17 cellular contexts compared by ENCODE assay signal in genomic region chr11:62925308-62925707, GRCh38. TPM values are rescaled to one million over a fixed set of nuclear protein-coding genes. Genes with fewer than 3 reads are reported as not detected.
DNase-seq lines count a peak whose midpoint lies in the region; ATAC-seq, FAIRE-seq and TF ChIP-seq lines count a peak whose summit lies in the region.
"Had no signal": no experiment of that assay in that cellular context is flagged by ENCODE, and none has a peak within 500 bp of the region (broad histone marks: within the 10 kb centered on the region; RNA-seq: fewer than 3 reads in every experiment).

No MANE protein-coding gene starts in this region.

- no peak overlapping the region for H2BK5ac ChIP-seq in H9 (ENCODE audit: insufficient read length, low read length)
- no peak overlapping the region for H2BK5ac ChIP-seq in H1 (ENCODE audit: low read depth, low read length)

- POLR2A ChIA-PET in CD4-positive, alpha-beta T cell (lab: Charles Lee), result no interaction called here
- POLR2A ChIA-PET in H1 (lab: Charles Lee; ENCODE audit: partially characterized antibody), result interaction anchor here (1.1 to 57.8 kb wide), 8 partner anchors 11 to 260 kb away, joined by 4 to 1185 read pairs (median 5); partner anchors contain the start of genes CSKMT and SLC3A2
- POLR2A ChIA-PET in naive thymus-derived CD8-positive, alpha-beta T cell (lab: Charles Lee), result no interaction called here

- H2BK15ac ChIP-seq in H9 (ENCODE audit: low read depth, low read length) (no peak overlapping the region), H1 (ENCODE audit: low read length) (no peak overlapping the region)

- no peak overlapping the region for H3K27ac Mint-ChIP-seq in CD4-positive, alpha-beta T cell
- H3K27ac Mint-ChIP-seq in H9, result no peak overlapping the region; a peak in 1 of 7 replicates
- peak overlapping the region in 1 of 10 donors; percentile 55 for H3K27ac Mint-ChIP-seq in naive thymus-derived CD8-positive, alpha-beta T cell
- H3K27ac Mint-ChIP-seq: CD14-positive monocyte had no signal

- no peak overlapping the region for H3T11ph ChIP-seq in H9 (ENCODE audit: low read length)

- H3K27me3 ChIP-seq in CD4-positive, alpha-beta T cell (ENCODE audit: control insufficient read depth, insufficient read depth, low read length), result peaks cover 70% of the 10 kb centered on the region
- H3K27me3 ChIP-seq in H9 (ENCODE audit: insufficient read depth, low read length), result peaks cover 17% of the 10 kb centered on the region; the same call in 1 of the 2 replicates
- H3K27me3 ChIP-seq in H1 (replicated peaks in 1 of 4; ENCODE audit: control insufficient read depth in 3 of 4, extremely low read depth in 1 of 4, insufficient read depth in 3 of 4, low read length in 3 of 4), result peaks cover 15 to 59% (median 51%) of the 10 kb centered on the region in 4 experiments

- DNase-seq in CD4-positive, alpha-beta T cell, result no peak
- peak; percentile 83 for DNase-seq in H9
- DNase-seq in H1 (ENCODE audit: low read depth in 1 of 2, low spot score in 2 of 2), result peak in 1 of 2 experiments; percentile 76
- DNase-seq in naive thymus-derived CD8-positive, alpha-beta T cell, result no peak
- no peak for DNase-seq in KG1 (lab: John Stamatoyannopoulos, UW)
- no peak for DNase-seq in NCI-H187 (lab: John Stamatoyannopoulos, UW)
- DNase-seq: caudate nucleus; esophagus squamous epithelium; stimulated activated CD4-positive, alpha-beta T cell treated with anti-CD3 and anti-CD28 coated beads, Interleukin-2, amount 100 ng/mL, for 48 hours; T-helper 9 cell had no signal

- H3K9ac ChIP-seq in H9 (ENCODE audit: extremely low read depth, insufficient read length, low read length) (no peak overlapping the region), H1 (replicated peaks in 1 of 4; ENCODE audit: extremely low read depth in 1 of 4, low read depth in 3 of 4, low read length in 3 of 4) (no peak overlapping the region)

- peaks cover 33% of the 10 kb centered on the region for H3K4me1 Mint-ChIP-seq in CD4-positive, alpha-beta T cell (ENCODE audit: low read depth)
- H3K4me1 Mint-ChIP-seq in H9, result peaks cover 31 to 56% of the 10 kb centered on the region in 2 experiments
- H3K4me1 Mint-ChIP-seq in naive thymus-derived CD8-positive, alpha-beta T cell, result peaks cover 9 to 42% (median 33%) of the 10 kb centered on the region in 4 donors

- no peak for TF ChIP-seq CTCF in CD4-positive, alpha-beta T cell (IDR thresholded peaks at IDR 0.05)
- no peak for TF ChIP-seq CTCF in H9 (conservative IDR thresholded peaks at IDR 0.05)
- no peak for TF ChIP-seq CTCF in H1 (IDR thresholded peaks at IDR 0.05; ENCODE audit: control extremely low read depth in 1 of 3, insufficient read depth in 1 of 3, low read depth in 1 of 3, low read length in 3 of 3)

- H2BK20ac ChIP-seq in H9 (ENCODE audit: low read depth, low read length, poor library complexity, severe bottlenecking), result no peak overlapping the region
- peak overlapping the region; percentile 86; the same call in 1 of the 2 replicates for H2BK20ac ChIP-seq in H1 (ENCODE audit: low read length)

- H3K4me2 ChIP-seq in H9 (ENCODE audit: insufficient read depth, insufficient read length, low read length) (peak overlapping the region; percentile 54), H1 (ENCODE audit: insufficient read depth in 1 of 2, low read depth in 2 of 2, low read length in 2 of 2) (peak overlapping the region; percentile 97 to 99)

- peaks cover 16% of the 10 kb centered on the region for H3K23me2 ChIP-seq in H9 (ENCODE audit: insufficient read length, low read depth, low read length, poor library complexity, severe bottlenecking)
- H3K23me2 ChIP-seq in H1 (ENCODE audit: low read depth, low read length), result peaks cover 17% of the 10 kb centered on the region

- no peaks in the 10 kb centered on the region for H3K79me2 ChIP-seq in H9 (ENCODE audit: insufficient read depth, low read length)
- no peaks in the 10 kb centered on the region for H3K79me2 ChIP-seq in H1 (ENCODE audit: control insufficient read depth in 1 of 2, insufficient read depth in 2 of 2, low read length in 2 of 2)

- H3K4ac ChIP-seq in H9 (ENCODE audit: low read depth, low read length) (no peak overlapping the region), H1 (replicated peaks; ENCODE audit: insufficient read length, low read depth, low read length) (no peak overlapping the region)

- no peak for FAIRE-seq in H1 (lab: Jason Lieb, UNC)
- FAIRE-seq: islet of Langerhans had no signal

- H3K27ac ChIP-seq in CD4-positive, alpha-beta T cell (ENCODE audit: low read depth, low read length), result no peak overlapping the region
- H3K27ac ChIP-seq in H9 (ENCODE audit: insufficient read length, low read depth, low read length) (no peak overlapping the region), H1 (ENCODE audit: low read depth, low read length) (no peak overlapping the region)
- H3K27ac ChIP-seq: esophagus squamous epithelium had no signal

- H2AFZ ChIP-seq in H9 (ENCODE audit: low read length), result no peak overlapping the region
- H2AFZ ChIP-seq in H1 (ENCODE audit: low read length), result no peak overlapping the region

- TF ChIP-seq RAD21 in H1 (IDR thresholded peaks at IDR 0.05 in 1 of 2, conservative IDR thresholded peaks at IDR 0.05 in 1 of 2; ENCODE audit: low read depth in 2 of 2, low read length in 2 of 2), result no peak

- no peaks in the 10 kb centered on the region for H4K20me1 ChIP-seq in H9 (ENCODE audit: control insufficient read depth, insufficient read depth, insufficient read length)
- no peaks in the 10 kb centered on the region for H4K20me1 ChIP-seq in H1 (replicated peaks in 1 of 2; ENCODE audit: control insufficient read depth in 1 of 2, insufficient read depth in 2 of 2, low read length in 2 of 2)

- no peaks in the 10 kb centered on the region for H3K9me3 Mint-ChIP-seq in CD4-positive, alpha-beta T cell
- H3K9me3 Mint-ChIP-seq in H9, result no peaks in the 10 kb centered on the region; a peak in 1 of 5 replicates
- no peaks in the 10 kb centered on the region for H3K9me3 Mint-ChIP-seq in naive thymus-derived CD8-positive, alpha-beta T cell

- peak overlapping the region; percentile 55 to 76 (median 62) for H3K4me3 ChIP-seq in H1 (ENCODE audit: extremely low read depth in 1 of 4, insufficient read depth in 2 of 4, low read depth in 3 of 4, low read length in 4 of 4)

- no peak for ATAC-seq in CD4-positive, alpha-beta T cell (ENCODE audit: poor library complexity)
- ATAC-seq in naive thymus-derived CD8-positive, alpha-beta T cell, result no peak
- no peak for ATAC-seq in GM21737 (IDR thresholded peaks at IDR 0.05; ENCODE audit: unreplicated experiment)
- no peak for ATAC-seq in esophagus mucosa

- TF ChIP-seq POLR2A in H1 (IDR thresholded peaks at IDR 0.05; ENCODE audit: control extremely low read depth in 1 of 2, low read depth in 2 of 2, low read length in 2 of 2), result no peak

- H4K91ac ChIP-seq in H9 (ENCODE audit: insufficient read length, low read depth, low read length) (no peak overlapping the region), H1 (replicated peaks; ENCODE audit: insufficient read length, low read length) (no peak overlapping the region)

- H3K27me3 Mint-ChIP-seq in CD4-positive, alpha-beta T cell, result peaks cover 95% of the 10 kb centered on the region
- peaks cover 90% of the 10 kb centered on the region for H3K27me3 Mint-ChIP-seq in H9 (ENCODE audit: low read depth)
- peaks cover 32 to 85% (median 53%) of the 10 kb centered on the region in 5 donors for H3K27me3 Mint-ChIP-seq in naive thymus-derived CD8-positive, alpha-beta T cell

- H3K79me1 ChIP-seq in H9 (ENCODE audit: insufficient read depth, low read depth, low read length, poor library complexity, severe bottlenecking) (no peaks in the 10 kb centered on the region), H1 (ENCODE audit: low read depth, low read length) (no peaks in the 10 kb centered on the region)

- H3K56ac ChIP-seq in H9 (ENCODE audit: insufficient read length, low read depth, low read length) (no peak overlapping the region), H1 (replicated peaks; ENCODE audit: insufficient read length, low read depth, low read length) (no peak overlapping the region)

- H3K36me3 Mint-ChIP-seq in CD4-positive, alpha-beta T cell (ENCODE audit: low read depth), result no peaks in the 10 kb centered on the region
- H3K36me3 Mint-ChIP-seq in H9 (ENCODE audit: insufficient read depth in 1 of 3, low read depth in 3 of 3), result no peaks in the 10 kb centered on the region
- H3K36me3 Mint-ChIP-seq in naive thymus-derived CD8-positive, alpha-beta T cell, result no peaks in the 10 kb centered on the region
- H3K36me3 Mint-ChIP-seq: CD14-positive monocyte had no signal

- H3K4me1 ChIP-seq in H9 (ENCODE audit: insufficient read depth, low read length), result no peaks in the 10 kb centered on the region
- peaks cover 6 to 40% (median 21%) of the 10 kb centered on the region in 4 experiments for H3K4me1 ChIP-seq in H1 (replicated peaks in 1 of 4; ENCODE audit: control insufficient read depth in 3 of 4, insufficient read depth in 4 of 4, low read length in 3 of 4)

- H3K4me3 Mint-ChIP-seq in CD4-positive, alpha-beta T cell, result peak overlapping the region; percentile 68
- peak overlapping the region; percentile 65 to 84 for H3K4me3 Mint-ChIP-seq in H9
- peak overlapping the region; percentile 47 to 81 (median 67) for H3K4me3 Mint-ChIP-seq in naive thymus-derived CD8-positive, alpha-beta T cell

- H4K8ac ChIP-seq in H9 (replicated peaks; ENCODE audit: insufficient read length, low read depth, low read length) (no peak overlapping the region), H1 (ENCODE audit: extremely low read depth, insufficient read depth, low read length) (no peak overlapping the region)

- no peak for TF ChIP-seq EP300 in H1 (IDR thresholded peaks at IDR 0.05; ENCODE audit: borderline replicate concordance in 1 of 2, low read depth in 2 of 2, low read length in 2 of 2)

- H2BK12ac ChIP-seq in H9 (ENCODE audit: insufficient read length, low read depth, low read length), result no peak overlapping the region
- no peak overlapping the region for H2BK12ac ChIP-seq in H1 (ENCODE audit: low read depth, low read length)

- H3K18ac ChIP-seq in H9 (ENCODE audit: insufficient read length, low read depth, low read length) (no peak overlapping the region), H1 (ENCODE audit: extremely low read depth, low read length) (no peak overlapping the region; the same call in 1 of the 2 replicates)

- CTCF ChIA-PET in CD4-positive, alpha-beta T cell (lab: Charles Lee), result interaction anchor here (0.7 kb wide), 1 partner anchor 19 kb away, joined by 3 read pairs; no protein-coding TSS in a partner anchor
- CTCF ChIA-PET in H1 (lab: Charles Lee; ENCODE audit: partially characterized antibody), result interaction anchor here (0.6 to 16.5 kb wide), 9 partner anchors 8 to 166 kb away, joined by 3 to 232 read pairs (median 4); no protein-coding TSS in a partner anchor

- intact Hi-C loops in CD4-positive, alpha-beta T cell (cut with DNase I, micrococcal nuclease), result no loop called here

- no peak overlapping the region for H3K14ac ChIP-seq in H9 (ENCODE audit: insufficient read depth, low read length)
- H3K14ac ChIP-seq in H1 (ENCODE audit: insufficient read length), result no peak overlapping the region

- H3K23ac ChIP-seq in H9 (ENCODE audit: insufficient read length, low read depth, low read length) (no peak overlapping the region), H1 (ENCODE audit: insufficient read length) (no peak overlapping the region)

- no peak overlapping the region for H2BK120ac ChIP-seq in H9 (ENCODE audit: low read depth, low read length, poor library complexity, severe bottlenecking)
- H2BK120ac ChIP-seq in H1 (replicated peaks; ENCODE audit: low read depth, low read length), result no peak overlapping the region

- no peak overlapping the region for H2AK5ac ChIP-seq in H9 (ENCODE audit: insufficient read length, low read length)
- no peak overlapping the region for H2AK5ac ChIP-seq in H1 (ENCODE audit: low read depth, low read length)

- WGBS in H9 (ENCODE audit: extremely low coverage, insufficient read length, low lambda C conversion rate), result no CpG with 5 or more reads among the region's 14 CpGs
- WGBS in H1 (ENCODE audit: extremely low coverage in 1 of 2, insufficient coverage in 1 of 2, insufficient read length in 1 of 2, insufficient replicate concordance in 2 of 2, low coverage in 1 of 2, low lambda C conversion rate in 2 of 2, missing lambda C conversion rate in 1 of 2), 2 experiments, result 11% methylated on average over 14 of the region's 14 CpGs; no CpG with 5 or more reads in 1 of the 2 experiments

- H3K9me3 ChIP-seq in CD4-positive, alpha-beta T cell (ENCODE audit: control insufficient read depth, low read length), result no peaks in the 10 kb centered on the region
- H3K9me3 ChIP-seq in H9 (ENCODE audit: control insufficient read depth, low read depth, low read length) (no peaks in the 10 kb centered on the region), H1 (ENCODE audit: insufficient read depth in 2 of 2, low read depth in 1 of 2, low read length in 1 of 2) (no peaks in the 10 kb centered on the region)
- H3K9me3 ChIP-seq: esophagus squamous epithelium had no signal

- H3K36me3 ChIP-seq in H1 (ENCODE audit: control insufficient read depth in 2 of 4, insufficient read depth in 4 of 4, low read length in 3 of 4), result no peaks in the 10 kb centered on the region
- H3K36me3 ChIP-seq: esophagus squamous epithelium had no signal

- H4K5ac ChIP-seq in H9 (ENCODE audit: insufficient read length, low read depth, low read length) (no peak overlapping the region), H1 (ENCODE audit: insufficient read length, low read depth, low read length) (no peak overlapping the region)

RNA-seq across cellular contexts. Expression of gene CHRM1, which starts 4.1 kb away (rescaled TPM):
- total RNA-seq in CD4-positive, alpha-beta T cell, result not detected
- total RNA-seq in H9 (2021), result not detected in 2 replicates
- total RNA-seq in H1 (2021; fragmentation: NEBNext Ultra II Directional; extraction: Animal tissue kit (Norgen Biotek cat#: 25700)), result not detected in 2 replicates
- polyA plus RNA-seq in H1 (2011; rRNA removed), result 0.05 and 0.08 TPM in 2 replicates
- polyA plus RNA-seq in H1 (2011; cell fraction: cytosol; rRNA removed), result 0.13 TPM
- polyA plus RNA-seq in H1 (2011; cell fraction: nucleus; rRNA removed), result not detected
- 0.21 to 0.51 TPM (median 0.33 TPM) in 4 replicates for polyA plus RNA-seq in H1 (2012, experiment 1 of 2)
- 0.16 TPM for polyA plus RNA-seq in H1 (2012, experiment 2 of 2)
- polyA plus RNA-seq in H1 (2013, experiment 1 of 2), result 0.08 TPM
- polyA plus RNA-seq in H1 (2013, experiment 2 of 2), result 0.11 TPM
- 0.44 TPM in 1 of 2 replicates, not detected in the other for polyA minus RNA-seq in H1 (2011; rRNA and poly(A)+ RNA removed)
- not detected for polyA minus RNA-seq in H1 (2011; cell fraction: cytosol; rRNA and poly(A)+ RNA removed)
- polyA minus RNA-seq in H1 (2011; cell fraction: nucleus; rRNA and poly(A)+ RNA removed), result 0.40 TPM
- not detected for total RNA-seq in naive thymus-derived CD8-positive, alpha-beta T cell
- not detected for polyA plus RNA-seq in naive thymus-derived CD8-positive, alpha-beta T cell
- total RNA-seq in esophagus mucosa, result not detected
- total RNA-seq: MCF 10A, osteoblast, RPMI7951 had no signal
- polyA plus RNA-seq: CD14-positive monocyte had no signal

RNA-seq across cellular contexts. Expression of gene SLC3A2, which starts 44.6 kb away (rescaled TPM):
- 100 to 1,000 TPM; 231 to 234 TPM for total RNA-seq in CD4-positive, alpha-beta T cell
- total RNA-seq in H9 (2021) (289 and 290 TPM in 2 replicates), esophagus mucosa (233 TPM)
- 393 and 410 TPM in 2 replicates for total RNA-seq in H1 (2021; fragmentation: NEBNext Ultra II Directional; extraction: Animal tissue kit (Norgen Biotek cat#: 25700))
- polyA plus RNA-seq in H1 (2011; rRNA removed), result 435 and 574 TPM in 2 replicates
- 408 TPM for polyA plus RNA-seq in H1 (2011; cell fraction: cytosol; rRNA removed)
- 721 TPM for polyA plus RNA-seq in H1 (2011; cell fraction: nucleus; rRNA removed)
- 317 to 394 TPM (median 319 TPM) in 4 replicates for polyA plus RNA-seq in H1 (2012, experiment 1 of 2)
- polyA plus RNA-seq in H1 (2012, experiment 2 of 2), result 437 TPM
- polyA plus RNA-seq in H1 (2013, experiment 1 of 2), result 405 TPM
- polyA plus RNA-seq in H1 (2013, experiment 2 of 2), result 379 TPM
- polyA minus RNA-seq in H1 (2011; rRNA and poly(A)+ RNA removed), result 281 and 291 TPM in 2 replicates
- 357 TPM for polyA minus RNA-seq in H1 (2011; cell fraction: cytosol; rRNA and poly(A)+ RNA removed)
- 226 TPM for polyA minus RNA-seq in H1 (2011; cell fraction: nucleus; rRNA and poly(A)+ RNA removed)
- 100 to 1,000 TPM; 352 to 353 TPM for total RNA-seq in naive thymus-derived CD8-positive, alpha-beta T cell
- polyA plus RNA-seq in naive thymus-derived CD8-positive, alpha-beta T cell, result 100 to 1,000 TPM; 119 to 164 (median 125) TPM

RNA-seq across cellular contexts. Expression of gene SLC22A6, which starts 59.5 kb away (rescaled TPM):
- not detected for total RNA-seq in CD4-positive, alpha-beta T cell
- not detected in 2 replicates for total RNA-seq in H9 (2021)
- total RNA-seq in H1 (2021; fragmentation: NEBNext Ultra II Directional; extraction: Animal tissue kit (Norgen Biotek cat#: 25700)), result not detected in 2 replicates
- polyA plus RNA-seq in H1 (2011; rRNA removed), result not detected in 2 replicates
- polyA plus RNA-seq in H1 (2011; cell fraction: cytosol; rRNA removed), result not detected
- not detected for polyA plus RNA-seq in H1 (2011; cell fraction: nucleus; rRNA removed)
- not detected in 4 replicates for polyA plus RNA-seq in H1 (2012, experiment 1 of 2)
- polyA plus RNA-seq in H1 (2012, experiment 2 of 2), result not detected
- not detected for polyA plus RNA-seq in H1 (2013, experiment 1 of 2)
- not detected for polyA plus RNA-seq in H1 (2013, experiment 2 of 2)
- polyA minus RNA-seq in H1 (2011; rRNA and poly(A)+ RNA removed), result not detected in 2 replicates
- polyA minus RNA-seq in H1 (2011; cell fraction: cytosol; rRNA and poly(A)+ RNA removed), result not detected
- polyA minus RNA-seq in H1 (2011; cell fraction: nucleus; rRNA and poly(A)+ RNA removed), result not detected
- total RNA-seq in naive thymus-derived CD8-positive, alpha-beta T cell, result not detected
- polyA plus RNA-seq in naive thymus-derived CD8-positive, alpha-beta T cell, result not detected
- total RNA-seq in esophagus mucosa, result not detected
- total RNA-seq: esophagus squamous epithelium, MCF 10A, osteoblast, RPMI7951 had no signal
- polyA plus RNA-seq: CD14-positive monocyte had no signal
